34 cellular contexts compared by ENCODE assay signal in the genomic region with DNA sequence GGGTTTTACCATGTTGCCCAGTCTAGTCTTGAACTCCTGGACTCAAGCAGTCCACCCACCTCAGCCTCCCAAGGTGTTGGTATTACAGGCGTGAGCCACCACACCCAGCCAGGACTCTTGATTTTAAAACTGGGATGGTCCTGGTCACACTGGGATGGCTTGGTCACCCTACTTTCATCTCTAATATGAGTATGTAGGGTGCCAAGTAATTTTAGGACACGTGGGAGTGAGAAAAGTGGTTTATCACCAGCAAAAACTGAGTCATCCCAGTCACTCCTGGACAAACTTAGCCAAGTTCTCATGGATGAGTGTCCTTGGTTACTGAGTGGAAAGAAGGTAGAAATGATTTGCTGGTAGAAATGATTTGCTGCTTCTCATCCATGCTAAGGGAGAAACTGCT. TPM values are rescaled to one million over a fixed set of nuclear protein-coding genes. Genes with fewer than 3 reads are reported as not detected.
DNase-seq lines count a peak whose midpoint lies in the region; ATAC-seq, FAIRE-seq and TF ChIP-seq lines count a peak whose summit lies in the region.
"Had no signal": no experiment of that assay in that cellular context is flagged by ENCODE, and none has a peak within 500 bp of the region (broad histone marks: within the 10 kb centered on the region; RNA-seq: fewer than 3 reads in every experiment).

No MANE protein-coding gene starts in this region.

- H3K27me3 ChIP-seq in HepG2 (ENCODE audit: control insufficient read depth in 1 of 2, insufficient read depth in 2 of 2, low read length in 2 of 2), result peaks cover 2 to 17% of the 10 kb centered on the region in 2 experiments; a peak in 3 of 5 replicates
- no peaks in the 10 kb centered on the region for H3K27me3 ChIP-seq in right lobe of liver
- H3K27me3 ChIP-seq: testis had no signal

- no peaks in the 10 kb centered on the region for H3K79me2 ChIP-seq in HepG2 (ENCODE audit: insufficient read depth, low read length)

- peaks cover 17% of the 10 kb centered on the region for H3K4me1 Mint-ChIP-seq in T-helper 2 cell treated with Interferon-gamma antibody and Interleukin-4, amounts not matched to agents 5 μg/mL and 100 μg/mL, for 36 hours (ENCODE audit: low read depth)
- peaks cover 16% of the 10 kb centered on the region for H3K4me1 Mint-ChIP-seq in activated T-helper 17 cell treated with anti-CD3 and anti-CD28 coated beads, Interleukin-2, amount 50 U/mL, for 72 hours
- H3K4me1 Mint-ChIP-seq in stimulated activated effector memory CD8-positive, alpha-beta T cell treated with anti-CD3 and anti-CD28 coated beads, Interleukin-12 subunit alpha, Interleukin-12 subunit beta, amount 100 ng/mL, for 72 hours, result peaks cover 26% of the 10 kb centered on the region

- POLR2A ChIA-PET in HepG2 (lab: Yijun Ruan, JAX), result no interaction called here

- TF ChIP-seq POLR2A in HepG2 (IDR thresholded peaks at IDR 0.05; ENCODE audit: insufficient read depth in 1 of 2, low read depth in 2 of 2, low read length in 2 of 2), result no peak
- no peak for TF ChIP-seq POLR2A in right lobe of liver (IDR thresholded peaks at IDR 0.05)

- in situ Hi-C loops in HepG2 (cut with HindIII; ENCODE audit: extremely low pct_ligation_motif_present, low pct_unique_long_range_greater_than_20kb), result no loop called here

- no peak overlapping the region for H3K4me3 Mint-ChIP-seq in T-helper 2 cell treated with Interferon-gamma antibody and Interleukin-4, amounts not matched to agents 5 μg/mL and 100 μg/mL, for 36 hours
- peak overlapping the region; percentile 38 for H3K4me3 Mint-ChIP-seq in activated T-helper 17 cell treated with anti-CD3 and anti-CD28 coated beads, Interleukin-2, amount 50 U/mL, for 72 hours
- no peak overlapping the region for H3K4me3 Mint-ChIP-seq in stimulated activated effector memory CD8-positive, alpha-beta T cell treated with anti-CD3 and anti-CD28 coated beads, Interleukin-12 subunit alpha, Interleukin-12 subunit beta, amount 100 ng/mL, for 72 hours
- H3K4me3 Mint-ChIP-seq: activated naive CD8-positive, alpha-beta T cell treated with anti-CD3 and anti-CD28 coated beads for 36 hours; CD4-positive, alpha-beta T cell; naive thymus-derived CD4-positive, alpha-beta T cell; T-cell; WTC11 had no signal

- H3K27ac ChIP-seq in HepG2 (ENCODE audit: extremely low read length, insufficient read depth, low read length) (no peak overlapping the region), right lobe of liver (no peak overlapping the region)
- H3K27ac ChIP-seq: 22Rv1, epithelial cell of prostate, testis had no signal

- no peaks in the 10 kb centered on the region for H4K20me1 ChIP-seq in HepG2 (ENCODE audit: insufficient read depth, low read length)

- H3K36me3 Mint-ChIP-seq in T-helper 2 cell treated with Interferon-gamma antibody and Interleukin-4, amounts not matched to agents 5 μg/mL and 100 μg/mL, for 36 hours (ENCODE audit: low read depth), result no peaks in the 10 kb centered on the region
- H3K36me3 Mint-ChIP-seq in activated T-helper 17 cell treated with anti-CD3 and anti-CD28 coated beads, Interleukin-2, amount 50 U/mL, for 72 hours (ENCODE audit: low read depth), result no peaks in the 10 kb centered on the region
- H3K36me3 Mint-ChIP-seq in stimulated activated effector memory CD8-positive, alpha-beta T cell treated with anti-CD3 and anti-CD28 coated beads, Interleukin-12 subunit alpha, Interleukin-12 subunit beta, amount 100 ng/mL, for 72 hours, result peaks cover 10% of the 10 kb centered on the region
- H3K36me3 Mint-ChIP-seq: activated naive CD8-positive, alpha-beta T cell treated with anti-CD3 and anti-CD28 coated beads for 36 hours; T-cell; WTC11 had no signal

- TF ChIP-seq EP300 in HepG2 (IDR thresholded peaks at IDR 0.05; ENCODE audit: low read depth in 2 of 2, low read length in 2 of 2) (no peak), HepG2 (CRISPR knock-in tag; IDR thresholded peaks at IDR 0.05; ENCODE audit: borderline replicate concordance) (no peak)

- intact Hi-C loops in HepG2 (cut with micrococcal nuclease; ENCODE audit: unreplicated experiment), result no loop called here
- intact Hi-C loops in right lobe of liver (cut with DNase I), result no loop called here

- 5% methylated on average over 2 of the region's 2 CpGs for WGBS in HepG2 (ENCODE audit: low lambda C conversion rate)
- WGBS in right lobe of liver (ENCODE audit: insufficient coverage, low coverage, low lambda C conversion rate, missing lambda C conversion rate), result 0% methylated on average over 2 of the region's 2 CpGs

- H3K4me1 ChIP-seq in HepG2 (ENCODE audit: insufficient read depth, low read length) (no peaks in the 10 kb centered on the region), right lobe of liver (no peaks in the 10 kb centered on the region)
- H3K4me1 ChIP-seq: testis had no signal

- H3K4me2 ChIP-seq in HepG2 (ENCODE audit: low read depth, low read length), result no peak overlapping the region

- no peak for TF ChIP-seq CTCF in HepG2 (CRISPR knock-in tag; IDR thresholded peaks at IDR 0.05)
- no peak for TF ChIP-seq CTCF in right lobe of liver (IDR thresholded peaks at IDR 0.05)

- H3K4me3 ChIP-seq in HepG2 (replicated peaks in 1 of 3; ENCODE audit: insufficient read depth in 1 of 3, low read depth in 2 of 3, low read length in 3 of 3), result no peak overlapping the region
- H3K4me3 ChIP-seq in right lobe of liver, result no peak overlapping the region
- H3K4me3 ChIP-seq: lung, testis had no signal

- H2AFZ ChIP-seq in HepG2 (ENCODE audit: low read length), result no peak overlapping the region

- no peak for TF ChIP-seq RAD21 in HepG2 (CRISPR knock-in tag; IDR thresholded peaks at IDR 0.05)

- no peaks in the 10 kb centered on the region for H3K9me3 ChIP-seq in HepG2 (ENCODE audit: low read length)
- no peaks in the 10 kb centered on the region for H3K9me3 ChIP-seq in right lobe of liver
- H3K9me3 ChIP-seq: testis had no signal

- FAIRE-seq in HepG2 (lab: Jason Lieb, UNC), result peak; percentile 15
- FAIRE-seq: bronchial epithelial cell, colon had no signal

- H3K9ac ChIP-seq in HepG2 (ENCODE audit: insufficient read depth, low read depth, low read length), result no peak overlapping the region

- no peak for ATAC-seq in HepG2
- ATAC-seq in right lobe of liver, result no peak
- peak; percentile 69 for ATAC-seq in activated T-helper 17 cell treated with anti-CD3 and anti-CD28 coated beads, Interleukin-2, amount 50 U/mL, for 72 hours (replicated peaks)
- ATAC-seq in stimulated activated effector memory CD8-positive, alpha-beta T cell treated with anti-CD3 and anti-CD28 coated beads, Interleukin-12 subunit alpha, Interleukin-12 subunit beta, amount 100 ng/mL, for 72 hours, result peak; percentile 55
- ATAC-seq: naive thymus-derived CD4-positive, alpha-beta T cell; right cardiac atrium; T-cell; WTC11 had no signal

- no TSS peak for BruUV-seq in HepG2 (replicated peaks; lab: Mats Ljungman, UMichigan)

- H3K27ac Mint-ChIP-seq in T-helper 2 cell treated with Interferon-gamma antibody and Interleukin-4, amounts not matched to agents 5 μg/mL and 100 μg/mL, for 36 hours, result no peak overlapping the region
- H3K27ac Mint-ChIP-seq in activated T-helper 17 cell treated with anti-CD3 and anti-CD28 coated beads, Interleukin-2, amount 50 U/mL, for 72 hours, result peak overlapping the region; percentile 53
- no peak overlapping the region for H3K27ac Mint-ChIP-seq in stimulated activated effector memory CD8-positive, alpha-beta T cell treated with anti-CD3 and anti-CD28 coated beads, Interleukin-12 subunit alpha, Interleukin-12 subunit beta, amount 100 ng/mL, for 72 hours
- H3K27ac Mint-ChIP-seq: CD4-positive, alpha-beta T cell; T-cell; WTC11 had no signal

- CTCF ChIA-PET in HepG2 (lab: Yijun Ruan, JAX; ENCODE audit: low intra/inter-chr PET ratio, low total read pairs), result no interaction called here

- peak; percentile 56 for DNase-seq in T-helper 2 cell treated with Interferon-gamma antibody and Interleukin-4, amounts not matched to agents 5 μg/mL and 100 μg/mL, for 36 hours (ENCODE audit: low spot score)
- DNase-seq in T-helper 2 cell, result no peak
- no peak for DNase-seq in HepG2 (ENCODE audit: low spot score)
- no peak for DNase-seq in right lobe of liver
- DNase-seq in stimulated activated effector memory CD8-positive, alpha-beta T cell treated with anti-CD3 and anti-CD28 coated beads, Interleukin-12 subunit alpha, Interleukin-12 subunit beta, amount 100 ng/mL, for 72 hours (ENCODE audit: low spot score in 2 of 2), result no peak
- no peak for DNase-seq in epidermal melanocyte (ENCODE audit: insufficient read length, low spot score)
- no peak for DNase-seq in NCI-H524 (lab: John Stamatoyannopoulos, UW)
- DNase-seq: activated CD8-positive, alpha-beta memory T cell treated with anti-CD3 and anti-CD28 coated beads for 24 hours; activated naive CD8-positive, alpha-beta T cell treated with anti-CD3 and anti-CD28 coated beads for 36 hours; aorta; CD4-positive, alpha-beta T cell; effector CD8-positive, alpha-beta T cell; hippocampal formation; MV-4-11; naive thymus-derived CD4-positive, alpha-beta T cell; NCI-H1436; NCI-H2081; NCI-H526; right cardiac atrium; stimulated activated CD4-positive, alpha-beta T cell treated with anti-CD3 and anti-CD28 coated beads, Interleukin-2, amount 100 ng/mL, for 48 hours; stimulated activated naive CD4-positive, alpha-beta T cell; T-cell; testis had no signal

- peaks cover 2% of the 10 kb centered on the region for H3K27me3 Mint-ChIP-seq in T-helper 2 cell treated with Interferon-gamma antibody and Interleukin-4, amounts not matched to agents 5 μg/mL and 100 μg/mL, for 36 hours (ENCODE audit: low read depth)
- H3K27me3 Mint-ChIP-seq in activated T-helper 17 cell treated with anti-CD3 and anti-CD28 coated beads, Interleukin-2, amount 50 U/mL, for 72 hours, result peaks cover 11% of the 10 kb centered on the region

- no peaks in the 10 kb centered on the region for H3K9me3 Mint-ChIP-seq in T-helper 2 cell treated with Interferon-gamma antibody and Interleukin-4, amounts not matched to agents 5 μg/mL and 100 μg/mL, for 36 hours
- H3K9me3 Mint-ChIP-seq in activated T-helper 17 cell treated with anti-CD3 and anti-CD28 coated beads, Interleukin-2, amount 50 U/mL, for 72 hours, result peaks cover 3% of the 10 kb centered on the region
- H3K9me3 Mint-ChIP-seq in stimulated activated effector memory CD8-positive, alpha-beta T cell treated with anti-CD3 and anti-CD28 coated beads, Interleukin-12 subunit alpha, Interleukin-12 subunit beta, amount 100 ng/mL, for 72 hours, result peaks cover 3% of the 10 kb centered on the region
- H3K9me3 Mint-ChIP-seq: CD4-positive, alpha-beta T cell; T-cell; WTC11 had no signal

- H3K36me3 ChIP-seq in HepG2 (replicated peaks in 1 of 2; ENCODE audit: control insufficient read depth in 1 of 2, insufficient read depth in 2 of 2, low read length in 2 of 2) (no peaks in the 10 kb centered on the region), right lobe of liver (no peaks in the 10 kb centered on the region)

RNA-seq across cellular contexts. Expression of a gene that starts 9.9 kb away (rescaled TPM):
- total RNA-seq in HepG2 (2016; rRNA removed; fragmentation: Illumina TruSeq; extraction: Trizol), result not detected in 2 replicates
- total RNA-seq in HepG2 (2016; cell fraction: cytosol; rRNA removed; fragmentation: Illumina TruSeq; extraction: Trizol; ENCODE audit: low read depth), result not detected in 2 replicates
- total RNA-seq in HepG2 (2016; cell fraction: insoluble cytoplasmic fraction; rRNA removed; fragmentation: Illumina TruSeq; extraction: Trizol), result not detected in 2 replicates
- not detected in 2 replicates for total RNA-seq in HepG2 (2016; cell fraction: membrane; rRNA removed; fragmentation: Illumina TruSeq; extraction: Trizol)
- total RNA-seq in HepG2 (2016; cell fraction: nucleus; rRNA removed; fragmentation: Illumina TruSeq; extraction: Trizol), result not detected in 2 replicates
- not detected in 2 replicates for polyA plus RNA-seq in HepG2 (2011; rRNA removed)
- not detected in 2 replicates for polyA plus RNA-seq in HepG2 (2011; cell fraction: cytosol; rRNA removed)
- polyA plus RNA-seq in HepG2 (2011; cell fraction: nucleus; rRNA removed), result not detected in 2 replicates
- not detected in 2 replicates for polyA plus RNA-seq in HepG2 (2012)
- polyA plus RNA-seq in HepG2 (2016; cell fraction: cytosol; fragmentation: Illumina TruSeq; extraction: Trizol; ENCODE audit: low read depth), result not detected in 2 replicates
- polyA plus RNA-seq in HepG2 (2016; cell fraction: insoluble cytoplasmic fraction; fragmentation: Illumina TruSeq; extraction: Trizol; ENCODE audit: low read depth), result not detected in 2 replicates
- not detected in 2 replicates for polyA plus RNA-seq in HepG2 (2016; cell fraction: membrane; fragmentation: Illumina TruSeq; extraction: Trizol; ENCODE audit: low read depth)
- polyA plus RNA-seq in HepG2 (2016; cell fraction: nucleus; fragmentation: Illumina TruSeq; extraction: Trizol; ENCODE audit: insufficient read depth, low read depth), result not detected in 2 replicates
- 0.33 TPM in 1 of 2 replicates, not detected in the other for polyA minus RNA-seq in HepG2 (2011; rRNA and poly(A)+ RNA removed; ENCODE audit: low replicate concordance)
- not detected in 2 replicates for polyA minus RNA-seq in HepG2 (2011; cell fraction: cytosol; rRNA and poly(A)+ RNA removed)
- polyA minus RNA-seq in HepG2 (2011; cell fraction: nucleus; rRNA and poly(A)+ RNA removed), result not detected in 2 replicates
- total RNA-seq in right lobe of liver, result under 1 TPM in 1 of 6 experiments, not detected in 5; 0.12 TPM
- total RNA-seq in activated T-helper 17 cell treated with anti-CD3 and anti-CD28 coated beads, Interleukin-2, amount 50 U/mL, for 72 hours, result not detected
- total RNA-seq: activated naive CD8-positive, alpha-beta T cell treated with anti-CD3 and anti-CD28 coated beads for 36 hours; aorta; bronchial epithelial cell; CD4-positive, alpha-beta T cell; LHCN-M2; lung; naive thymus-derived CD4-positive, alpha-beta T cell; posterior vena cava; right cardiac atrium; SK-MEL-5; T-cell; testis; ureter had no signal
- polyA plus RNA-seq: aorta; naive thymus-derived CD4-positive, alpha-beta T cell; right cardiac atrium had no signal

Comparison
In these comparisons a context has a peak if more than half of its experiments do, and no peak if none do; other contexts are left out.
1. ATAC-seq: peak in activated T-helper 17 cell treated with anti-CD3 and anti-CD28 coated beads, Interleukin-2, amount 50 U/mL, for 72 hours (single experiment) and stimulated activated effector memory CD8-positive, alpha-beta T cell treated with anti-CD3 and anti-CD28 coated beads, Interleukin-12 subunit alpha, Interleukin-12 subunit beta, amount 100 ng/mL, for 72 hours (single experiment); none in HepG2 (single experiment) and right lobe of liver (0 of 4).